Comparison of ENCODE assay signal across 32 cellular contexts in the genomic region with DNA sequence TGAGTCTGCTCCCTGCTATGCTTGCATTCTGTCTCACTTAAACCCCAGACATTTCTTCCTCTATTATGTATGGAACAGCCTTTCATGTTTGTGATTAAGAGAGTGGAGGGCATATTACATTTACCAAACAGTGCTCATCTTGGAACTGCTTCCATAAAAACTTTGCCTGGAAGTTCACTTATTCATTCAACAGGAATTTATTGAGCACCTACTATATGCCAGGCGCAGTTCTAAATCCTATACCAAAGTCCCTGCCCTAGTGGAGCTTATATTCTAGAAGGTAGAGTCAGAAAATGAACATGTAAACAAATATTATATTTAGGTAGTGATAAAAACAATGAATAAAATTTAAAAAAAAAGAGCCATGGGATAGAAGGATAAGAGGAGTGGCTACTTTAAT. TPM values are rescaled to one million over a fixed set of nuclear protein-coding genes. Genes with fewer than 3 reads are reported as not detected.
"Had no signal": no experiment of that assay in that cellular context is flagged by ENCODE, and none has a peak within 500 bp of the region (broad histone marks: within the 10 kb centered on the region; RNA-seq: fewer than 3 reads in every experiment).

No MANE protein-coding gene starts in this region.

- DNase-seq: effector CD8-positive, alpha-beta T cell; effector memory CD8-positive, alpha-beta T cell; endodermal cell; erythroblast; esophagus squamous epithelium; foreskin fibroblast; foreskin melanocyte; gastrocnemius medialis; glutamatergic neuron; head of caudate nucleus; heart right ventricle; hippocampal formation; immature natural killer cell; islet precursor cell; kidney; kidney glomerular epithelial cell; left colon; left ventricle myocardium inferior; lower lobe of right lung; mesenchymal stem cell; naive B cell had no signal

- H3K9me3 Mint-ChIP-seq: endodermal cell, immature natural killer cell, mesothelial cell of epicardium had no signal

- H3K27me3 ChIP-seq: esophagus squamous epithelium, gastrocnemius medialis, heart right ventricle had no signal

- H3K4me1 ChIP-seq: esophagus squamous epithelium, gastrocnemius medialis, heart right ventricle, left ventricle myocardium inferior, lower lobe of right lung had no signal

- ATAC-seq: effector memory CD8-positive, alpha-beta T cell; esophagus mucosa; gastrocnemius medialis; heart right ventricle; left colon; left lobe of liver; lower lobe of right lung; mucosa of descending colon had no signal

- H3K9me3 ChIP-seq: esophagus squamous epithelium, gastrocnemius medialis, heart right ventricle, left ventricle myocardium inferior, lower lobe of right lung, mucosa of descending colon had no signal

- H3K27ac ChIP-seq: coronary artery, epithelial cell of prostate, esophagus squamous epithelium, gastrocnemius medialis, heart right ventricle, left ventricle myocardium inferior, lower lobe of right lung had no signal

- H3K36me3 ChIP-seq: esophagus squamous epithelium, gastrocnemius medialis, heart right ventricle, left ventricle myocardium inferior had no signal

- H3K27ac Mint-ChIP-seq: effector memory CD8-positive, alpha-beta T cell; endodermal cell; immature natural killer cell had no signal

- H3K4me3 Mint-ChIP-seq: effector memory CD8-positive, alpha-beta T cell; endodermal cell; immature natural killer cell; mesothelial cell of epicardium; naive B cell had no signal

- H3K36me3 Mint-ChIP-seq: immature natural killer cell, naive B cell had no signal

- H3K4me3 ChIP-seq: coronary artery, esophagus squamous epithelium, gastrocnemius medialis, heart right ventricle, left ventricle myocardium inferior, lower lobe of right lung, mucosa of descending colon had no signal

- FAIRE-seq: colon, endometrium, kidney had no signal

- H3K27me3 Mint-ChIP-seq: effector memory CD8-positive, alpha-beta T cell; naive B cell had no signal

RNA-seq across cellular contexts. Expression of a gene that starts 49.8 kb away (rescaled TPM):
- total RNA-seq: dermis microvascular lymphatic vessel endothelial cell, esophagus mucosa, glomerular endothelial cell, lung microvascular endothelial cell had no signal
- polyA plus RNA-seq: immature natural killer cell had no signal
